In genomic region chr11:61369372-61370348, GRCh38 we compare ENCODE assay signal across 1 cellular context.
TF ChIP-seq lines count a peak whose summit lies in the region.

No MANE protein-coding gene starts in this region.

TF ChIP-seq in HepG2, 621 proteins besides CTCF, POLR2A, EP300 and RAD21 (continued from another document and continues in another):
- TF ChIP-seq TFE3 (CRISPR knock-in tag; IDR thresholded peaks at IDR 0.05) (peak; percentile 45; the same call in 1 of the 2 replicates), ZNF747 (CRISPR knock-in tag; IDR thresholded peaks at IDR 0.05; ENCODE audit: borderline replicate concordance) (peak; percentile 71; the same call in 1 of the 2 replicates), KDM4B (CRISPR knock-in tag; IDR thresholded peaks at IDR 0.05) (no peak), BHLHE40 (IDR thresholded peaks at IDR 0.05; ENCODE audit: low read length) (peak; percentile 67; the same call in 1 of the 2 replicates), ZNF768 (CRISPR knock-in tag; IDR thresholded peaks at IDR 0.05) (peak; percentile 53; the same call in 1 of the 2 replicates), MAX (IDR thresholded peaks at IDR 0.05) (peak; percentile 63), CSRNP2 (CRISPR knock-in tag; conservative IDR thresholded peaks at IDR 0.05; ENCODE audit: low read depth) (no peak), MZF1 (CRISPR knock-in tag; IDR thresholded peaks at IDR 0.05; ENCODE audit: borderline replicate concordance) (no peak), ZNF276 (CRISPR knock-in tag; IDR thresholded peaks at IDR 0.05; ENCODE audit: low read depth) (no peak), ZNF883 (CRISPR knock-in tag; IDR thresholded peaks at IDR 0.05; ENCODE audit: not compliant biosample characterization) (no peak), ZNF773 (CRISPR knock-in tag; IDR thresholded peaks at IDR 0.05; ENCODE audit: borderline replicate concordance) (no peak), TEF (CRISPR knock-in tag; IDR thresholded peaks at IDR 0.05) (no peak), SIN3A (IDR thresholded peaks at IDR 0.05; ENCODE audit: borderline replicate concordance, low read depth, low read length) (0 out of 2 replicates have a peak, but pooled peaks have one; percentile 24), IRF9 (CRISPR knock-in tag; IDR thresholded peaks at IDR 0.05; ENCODE audit: borderline replicate concordance) (no peak), ZFP36L1 (CRISPR knock-in tag; IDR thresholded peaks at IDR 0.05) (no peak), ZMAT5 (CRISPR knock-in tag; IDR thresholded peaks at IDR 0.05; ENCODE audit: borderline replicate concordance, low read depth) (no peak), ATF5 (CRISPR knock-in tag; IDR thresholded peaks at IDR 0.05; ENCODE audit: low read depth) (no peak), SAP130 (CRISPR knock-in tag; IDR thresholded peaks at IDR 0.05; ENCODE audit: low read depth) (peak; percentile 95), ZNF3 (CRISPR knock-in tag; IDR thresholded peaks at IDR 0.05) (no peak), ZNF335 (CRISPR knock-in tag; IDR thresholded peaks at IDR 0.05) (no peak), DPF2 (CRISPR knock-in tag; IDR thresholded peaks at IDR 0.05; ENCODE audit: borderline replicate concordance, low read depth) (no peak; the same call in 1 of the 2 replicates), SKIL (CRISPR knock-in tag; IDR thresholded peaks at IDR 0.05; ENCODE audit: borderline replicate concordance) (peak; percentile 73), GMEB1 (CRISPR knock-in tag; IDR thresholded peaks at IDR 0.05; ENCODE audit: borderline replicate concordance) (no peak; the same call in 1 of the 2 replicates), NKX3-1 (CRISPR knock-in tag; IDR thresholded peaks at IDR 0.05) (no peak), ZNF704 (CRISPR knock-in tag; IDR thresholded peaks at IDR 0.05; ENCODE audit: borderline replicate concordance) (0 out of 2 replicates have a peak, but pooled peaks have one; percentile 41), ZBTB34 (CRISPR knock-in tag; IDR thresholded peaks at IDR 0.05) (peak; percentile 82), ZNF326 (CRISPR knock-in tag; IDR thresholded peaks at IDR 0.05; ENCODE audit: borderline replicate concordance) (no peak), ZNF230 (CRISPR knock-in tag; IDR thresholded peaks at IDR 0.05) (no peak), ZNF7 (CRISPR knock-in tag; IDR thresholded peaks at IDR 0.05) (no peak), CCDC6 (CRISPR knock-in tag; IDR thresholded peaks at IDR 0.05) (no peak), ARHGAP35 (CRISPR knock-in tag; IDR thresholded peaks at IDR 0.05; ENCODE audit: borderline replicate concordance) (no peak), ZNF431 (CRISPR knock-in tag; IDR thresholded peaks at IDR 0.05; ENCODE audit: borderline replicate concordance, low read depth) (no peak), AGO1 (IDR thresholded peaks at IDR 0.05; ENCODE audit: low read depth, low read length, poor library complexity, severe bottlenecking) (no peak), PHB2 (IDR thresholded peaks at IDR 0.05; ENCODE audit: partially characterized antibody) (no peak), ATM (IDR thresholded peaks at IDR 0.05; ENCODE audit: borderline replicate concordance) (no peak), TCF12 (IDR thresholded peaks at IDR 0.05) (no peak), TCF12 (CRISPR knock-in tag; IDR thresholded peaks at IDR 0.05) (peak; percentile 67; the same call in 1 of the 2 replicates), SNAPC5 (CRISPR knock-in tag; IDR thresholded peaks at IDR 0.05; ENCODE audit: borderline replicate concordance) (no peak), MIER3 (CRISPR knock-in tag; IDR thresholded peaks at IDR 0.05; ENCODE audit: borderline replicate concordance) (peak; percentile 25; the same call in 1 of the 2 replicates), ZNF331 (CRISPR knock-in tag; IDR thresholded peaks at IDR 0.05) (peak; percentile 75; the same call in 1 of the 2 replicates), ZNF180 (CRISPR knock-in tag; IDR thresholded peaks at IDR 0.05; ENCODE audit: borderline replicate concordance, low read depth) (no peak), ZBTB8A (CRISPR knock-in tag; IDR thresholded peaks at IDR 0.05; ENCODE audit: borderline replicate concordance, low read depth) (no peak), TBX2 (CRISPR knock-in tag; IDR thresholded peaks at IDR 0.05; ENCODE audit: borderline replicate concordance) (peak; percentile 71; the same call in 1 of the 2 replicates), FOXP1 (IDR thresholded peaks at IDR 0.05) (no peak), FOXP1 (CRISPR knock-in tag; IDR thresholded peaks at IDR 0.05) (no peak), ZNF160 (CRISPR knock-in tag; IDR thresholded peaks at IDR 0.05) (no peak), ZNF513 (CRISPR knock-in tag; conservative IDR thresholded peaks at IDR 0.05) (no peak), SOX13 (IDR thresholded peaks at IDR 0.05) (peak; percentile 56), SOX13 (CRISPR knock-in tag; conservative IDR thresholded peaks at IDR 0.05 in 1 of 2, IDR thresholded peaks at IDR 0.05 in 1 of 2) (peak in 1 of 2 experiments; percentile 91; a peak in 2 of 4 replicates), ZNF720 (CRISPR knock-in tag; IDR thresholded peaks at IDR 0.05) (no peak), ELF3 (CRISPR knock-in tag; IDR thresholded peaks at IDR 0.05) (peak; percentile 47; the same call in 1 of the 2 replicates)
